ENCODE assay signal across 36 cellular contexts in the genomic region with DNA sequence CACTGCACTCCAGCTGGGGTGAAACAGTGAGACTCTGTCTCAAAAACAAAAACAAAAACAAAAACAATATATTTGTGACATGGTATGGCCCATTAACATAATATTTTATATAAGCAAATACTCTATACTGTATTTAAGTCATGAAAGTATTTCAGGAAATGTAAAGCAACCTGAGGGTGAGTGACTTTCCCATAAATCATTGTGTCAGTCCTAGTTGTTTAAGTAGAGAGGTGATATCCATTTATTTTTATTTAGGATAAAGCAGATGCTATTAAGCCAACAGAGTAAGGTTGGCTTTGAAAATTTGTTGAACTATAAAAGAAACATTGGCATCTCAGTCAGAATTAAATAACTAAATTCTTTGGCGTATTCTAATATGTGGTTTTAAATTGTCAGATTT.
"Had no signal": no experiment of that assay in that cellular context is flagged by ENCODE, and none has a peak within 500 bp of the region (broad histone marks: within the 10 kb centered on the region; RNA-seq: fewer than 3 reads in every experiment).

No MANE protein-coding gene starts in this region.

- H3K9me3 ChIP-seq: MG63 had no signal

- H3K4me3 ChIP-seq: MG63 had no signal

- DNase-seq: Karpas-422, Kasumi-1, MG63, MM.1S, MV-4-11, NCI-H1048, NCI-H1092, NCI-H1092 treated with DMSO at 0.1 percent for 48 hours, NCI-H1105, NCI-H1105 treated with DMSO at 0.1 percent for 48 hours, NCI-H1417, NCI-H1417 treated with DMSO at 0.1 percent for 48 hours, NCI-H1436, NCI-H1436 treated with DMSO at 0.1 percent for 48 hours, NCI-H146, NCI-H1694, NCI-H1694 treated with DMSO at 0.1 percent for 48 hours, NCI-H187, NCI-H187 treated with DMSO at 0.1 percent for 48 hours, NCI-H1930, NCI-H2029, NCI-H2029 treated with DMSO at 0.1 percent for 48 hours, NCI-H2081, NCI-H2081 treated with DMSO at 0.1 percent for 48 hours, NCI-H2107, NCI-H2171, NCI-H2171 treated with DMSO at 0.1 percent for 48 hours, NCI-H2227 treated with DMSO at 0.1 percent for 48 hours, NCI-H226, NCI-H345, NCI-H446, NCI-H446 treated with DMSO at 0.1 percent for 48 hours, NCI-H510A, NCI-H510A treated with DMSO at 0.1 percent for 48 hours, NCI-H524, NCI-H524 treated with DMSO at 0.1 percent for 48 hours had no signal

- H3K27me3 ChIP-seq: MG63 had no signal
